In genomic region chr12:112808176-112808575, GRCh38 we compare ENCODE assay signal across 20 cellular contexts. TPM values are rescaled to one million over a fixed set of nuclear protein-coding genes. Genes with fewer than 3 reads are reported as not detected.
"Had no signal": no experiment of that assay in that cellular context is flagged by ENCODE, and none has a peak within 500 bp of the region (broad histone marks: within the 10 kb centered on the region; RNA-seq: fewer than 3 reads in every experiment).

No MANE protein-coding gene starts in this region.

- H3K4me3 ChIP-seq: adrenal gland, body of pancreas, hepatocyte, left ventricle myocardium inferior, mucosa of descending colon, suprapubic skin, tibial artery, upper lobe of right lung had no signal

- H3K36me3 ChIP-seq: adrenal gland, left ventricle myocardium inferior, suprapubic skin, tibial artery, upper lobe of right lung had no signal

- H3K4me2 ChIP-seq: hepatocyte had no signal

- H3K27me3 ChIP-seq: body of pancreas had no signal

- H2AFZ ChIP-seq: hepatocyte had no signal

- H3K27ac ChIP-seq: body of pancreas, hepatocyte, left ventricle myocardium inferior, suprapubic skin, tibial artery, upper lobe of right lung, VCaP had no signal

- H3K79me2 ChIP-seq: hepatocyte had no signal

- H3K4me1 ChIP-seq: adrenal gland, body of pancreas, left ventricle myocardium inferior, suprapubic skin, tibial artery, upper lobe of right lung had no signal

- H3K9me3 ChIP-seq: adrenal gland, body of pancreas, mucosa of descending colon, suprapubic skin, tibial artery, upper lobe of right lung had no signal

- DNase-seq: activated CD4-positive, alpha-beta T cell treated with anti-CD3 and anti-CD28 coated beads for 4 hours; activated CD4-positive, alpha-beta T cell treated with anti-CD3 and anti-CD28 coated beads, Interleukin-2, amount 50 U/mL, for 4 hours; activated CD8-positive, alpha-beta memory T cell treated with anti-CD3 and anti-CD28 coated beads for 24 hours; activated effector memory CD4-positive, alpha-beta T cell treated with Interleukin-2 at 50 U/mL for 16 hours; activated naive CD4-positive, alpha-beta T cell treated with Interleukin-2 at 50 U/mL for 16 hours; aorta; body of pancreas; effector memory CD4-positive, alpha-beta T cell; islet precursor cell; left ventricle myocardium inferior; mucosa of descending colon; right cardiac atrium; stimulated activated CD4-positive, alpha-beta T cell treated with anti-CD3 and anti-CD28 coated beads, Interleukin-15, amount 100 ng/mL, for 24 hours; stimulated activated naive CD4-positive, alpha-beta T cell; tibial artery; upper lobe of right lung had no signal

RNA-seq across cellular contexts. Expression of gene RPH3A, which starts 16.6 kb away (rescaled TPM):
- polyA plus RNA-seq: aorta, hepatocyte, right cardiac atrium had no signal
